In the genomic region with DNA sequence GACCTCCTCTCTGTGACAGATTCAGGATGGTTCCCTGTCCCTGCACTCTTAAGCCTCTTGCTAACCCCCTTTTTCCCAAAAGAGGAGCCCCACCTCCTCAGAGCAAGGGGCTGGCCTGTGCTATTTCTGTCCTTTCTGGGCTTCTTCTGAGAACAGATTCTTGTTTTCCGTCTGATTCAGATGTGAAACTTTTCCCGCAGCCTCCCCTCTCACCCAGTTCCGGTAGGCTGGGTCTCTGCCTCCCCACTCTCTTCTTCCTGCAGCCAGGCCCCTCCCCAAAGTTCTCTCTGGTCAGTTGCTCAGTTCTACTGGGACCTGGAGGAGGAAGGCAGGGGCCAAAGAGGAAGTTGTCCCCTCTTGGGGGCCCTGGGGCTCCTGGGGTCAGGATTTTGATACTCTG, we compare ENCODE assay signal across 9 cellular contexts. TPM values are rescaled to one million over a fixed set of nuclear protein-coding genes. Genes with fewer than 3 reads are reported as not detected.
DNase-seq lines count a peak whose midpoint lies in the region; ATAC-seq, FAIRE-seq and TF ChIP-seq lines count a peak whose summit lies in the region.
"Had no signal": no experiment of that assay in that cellular context is flagged by ENCODE, and none has a peak within 500 bp of the region (broad histone marks: within the 10 kb centered on the region; RNA-seq: fewer than 3 reads in every experiment).

No MANE protein-coding gene starts in this region.

- H3K27me3 Mint-ChIP-seq in activated B cell treated with CpG ODN at 0.5 μM for 24 hours = no peaks in the 10 kb centered on the region

- peaks cover 25% of the 10 kb centered on the region for H3K4me1 Mint-ChIP-seq in activated B cell treated with CpG ODN at 0.5 μM for 24 hours

- ATAC-seq in activated B cell treated with CpG ODN at 0.5 μM for 24 hours (ENCODE audit: low read depth) = no peak
- peak in 1 of 2 donors; percentile 37 for ATAC-seq in gastrocnemius medialis
- ATAC-seq in HG03521 (IDR thresholded peaks at IDR 0.05; ENCODE audit: unreplicated experiment) = no peak
- no peak for ATAC-seq in HG02759 (IDR thresholded peaks at IDR 0.05; ENCODE audit: unreplicated experiment)

- no peaks in the 10 kb centered on the region for H3K36me3 Mint-ChIP-seq in activated B cell treated with CpG ODN at 0.5 μM for 24 hours (ENCODE audit: low read depth)

- peaks cover 68% of the 10 kb centered on the region for H3K27me3 ChIP-seq in left ventricle myocardium inferior (ENCODE audit: low read depth)
- peaks cover 0 to 17% (median 4%) of the 10 kb centered on the region in 3 donors for H3K27me3 ChIP-seq in gastrocnemius medialis

- DNase-seq in GM20000 (ENCODE audit: low spot score) (peak; percentile 28), activated B cell treated with CpG ODN at 0.5 μM for 24 hours (no peak), left ventricle myocardium inferior (peak; percentile 39), gastrocnemius medialis (peak; percentile 17 to 23), activated gamma-delta T cell (lab: John Stamatoyannopoulos, UW) (no peak), H54 (ENCODE audit: insufficient read length, low spot score) (no peak)
- DNase-seq: T1000 had no signal

- peak overlapping the region; percentile 83 for H3K27ac ChIP-seq in left ventricle myocardium inferior (replicated peaks)
- H3K27ac ChIP-seq in gastrocnemius medialis = peak overlapping the region; percentile 21 to 77 (median 66)

- intact Hi-C loops in activated B cell treated with CpG ODN at 0.5 μM for 24 hours (cut with micrococcal nuclease) = loop anchor here (10.0 kb wide), 1 partner anchor 146 kb away; a partner anchor contains a TSS
- intact Hi-C loops in left ventricle myocardium inferior (cut with micrococcal nuclease) = no loop called here
- intact Hi-C loops in gastrocnemius medialis (cut with DNase I; ENCODE audit: low total_unique reads) = no loop called here

- no peak overlapping the region for H3K27ac Mint-ChIP-seq in activated B cell treated with CpG ODN at 0.5 μM for 24 hours

- peak overlapping the region; percentile 88 for H3K4me3 Mint-ChIP-seq in activated B cell treated with CpG ODN at 0.5 μM for 24 hours

- in situ Hi-C loops in gastrocnemius medialis (cut with MboI; ENCODE audit: low sequenced_read_pairs in 4 of 4) = no loop called here

- H3K4me3 ChIP-seq in left ventricle myocardium inferior (peak overlapping the region; percentile 64), gastrocnemius medialis (peak overlapping the region; percentile 37 to 61 (median 48))

- POLR2A ChIA-PET in activated B cell treated with CpG ODN at 0.5 μM for 24 hours (lab: Charles Lee) = interaction anchor here (1.0 to 1.7 kb wide), 4 partner anchors 12 to 281 kb away, joined by 3 to 13 read pairs (median 6); a partner anchor contains a TSS

- no peak for FAIRE-seq in H54 (lab: Jason Lieb, UNC)

- H3K36me3 ChIP-seq in left ventricle myocardium inferior = no peaks in the 10 kb centered on the region
- H3K36me3 ChIP-seq in gastrocnemius medialis = no peaks in the 10 kb centered on the region

- H3K9me3 ChIP-seq in left ventricle myocardium inferior (replicated peaks) = no peaks in the 10 kb centered on the region
- H3K9me3 ChIP-seq in gastrocnemius medialis = no peaks in the 10 kb centered on the region

- no peaks in the 10 kb centered on the region for H3K9me3 Mint-ChIP-seq in activated B cell treated with CpG ODN at 0.5 μM for 24 hours

- CTCF ChIA-PET in activated B cell treated with CpG ODN at 0.5 μM for 24 hours (lab: Charles Lee) = interaction anchor here (1.7 kb wide), 1 partner anchor 19 kb away, joined by 10 read pairs; no protein-coding TSS in a partner anchor

- TF ChIP-seq POLR2A in gastrocnemius medialis (IDR thresholded peaks at IDR 0.05) (no peak), H54 (IDR thresholded peaks at IDR 0.05; ENCODE audit: low read depth, low read length) (no peak)

- TF ChIP-seq CTCF in GM20000 (IDR thresholded peaks at IDR 0.05; ENCODE audit: extremely low read depth, missing control alignments) = no peak
- TF ChIP-seq CTCF in activated B cell treated with CpG ODN at 0.5 μM for 24 hours (IDR thresholded peaks at IDR 0.05) = no peak
- no peak for TF ChIP-seq CTCF in left ventricle myocardium inferior (IDR thresholded peaks at IDR 0.05; ENCODE audit: borderline replicate concordance)
- no peak for TF ChIP-seq CTCF in gastrocnemius medialis (IDR thresholded peaks at IDR 0.05 in 4 of 5, conservative IDR thresholded peaks at IDR 0.05 in 1 of 5)

- H3K4me1 ChIP-seq in left ventricle myocardium inferior (peaks cover 19% of the 10 kb centered on the region), gastrocnemius medialis (peaks cover 0 to 6% of the 10 kb centered on the region in 2 donors)

RNA-seq across cellular contexts. Expression of a gene that starts 11.8 kb away (rescaled TPM):
- total RNA-seq in activated B cell treated with CpG ODN at 0.5 μM for 24 hours (4.7 and 6.5 TPM in 2 replicates), left ventricle myocardium inferior (1.8 TPM), gastrocnemius medialis (1 to 10 TPM in 1 of 4 donors, under 1 TPM in 2, not detected in 1; 0.42 to 1.5 (median 0.63) TPM)

RNA-seq across cellular contexts. Expression of a gene that starts 27.3 kb away (rescaled TPM):
- total RNA-seq in activated B cell treated with CpG ODN at 0.5 μM for 24 hours = not detected in 2 replicates
- 75.0 TPM for total RNA-seq in left ventricle myocardium inferior
- 100 to 1,000 TPM; 209 to 312 (median 235) TPM for total RNA-seq in gastrocnemius medialis

Comparison
In these comparisons a context has a peak if more than half of its experiments do, and no peak if none do; other contexts are left out.
1. DNase-seq: peak in GM20000 (single experiment), left ventricle myocardium inferior (single experiment) and gastrocnemius medialis (2 of 2); none in activated B cell treated with CpG ODN at 0.5 μM for 24 hours (single experiment), activated gamma-delta T cell (single experiment) and H54 (single experiment).
2. RNA of a gene that starts 27.3 kb away (total RNA-seq): 209 to 312 TPM in gastrocnemius medialis and 75.0 TPM in left ventricle myocardium inferior (single experiment); not detected in activated B cell treated with CpG ODN at 0.5 μM for 24 hours; every median in the first group is over 10 times any median in the second.